1 cellular context compared by ENCODE assay signal in genomic region chr4:101790521-101791188, GRCh38.
TF ChIP-seq lines count a peak whose summit lies in the region.

BANK1 (plus strand) TSS chr4:101790730; CDS start chr4:101790881, 151 bp downstream.

TF ChIP-seq in WTC11, 78 proteins besides CTCF, POLR2A, EP300 and RAD21 (continued from another document and continues in another):
- TF ChIP-seq ATF3 (CRISPR knock-in tag; conservative IDR thresholded peaks at IDR 0.05) (no peak), GTF2I (CRISPR knock-in tag; conservative IDR thresholded peaks at IDR 0.05) (no peak), PRDM15 (CRISPR knock-in tag; IDR thresholded peaks at IDR 0.05) (no peak), TCF7 (CRISPR knock-in tag; IDR thresholded peaks at IDR 0.05; ENCODE audit: low read depth) (no peak), ZNF121 (CRISPR knock-in tag; IDR thresholded peaks at IDR 0.05) (no peak), ZNF263 (CRISPR knock-in tag; IDR thresholded peaks at IDR 0.05; ENCODE audit: low read depth) (no peak), PREB (CRISPR knock-in tag; IDR thresholded peaks at IDR 0.05; ENCODE audit: borderline replicate concordance) (no peak), RORB (CRISPR knock-in tag; IDR thresholded peaks at IDR 0.05) (no peak), AFF4 (CRISPR knock-in tag; IDR thresholded peaks at IDR 0.05; ENCODE audit: borderline replicate concordance) (0 out of 2 replicates have a peak, but pooled peaks have one; percentile 41), MAX (CRISPR knock-in tag; IDR thresholded peaks at IDR 0.05) (peak; percentile 71), RELA (CRISPR knock-in tag; IDR thresholded peaks at IDR 0.05; ENCODE audit: borderline replicate concordance) (0 out of 2 replicates have a peak, but pooled peaks have one; percentile 43), ZSCAN18 (CRISPR knock-in tag; IDR thresholded peaks at IDR 0.05) (no peak), MXD4 (CRISPR knock-in tag; IDR thresholded peaks at IDR 0.05; ENCODE audit: borderline replicate concordance) (no peak), SMAD4 (CRISPR knock-in tag; IDR thresholded peaks at IDR 0.05) (no peak), FOXP1 (CRISPR knock-in tag; IDR thresholded peaks at IDR 0.05; ENCODE audit: borderline replicate concordance) (no peak), FOXJ3 (CRISPR knock-in tag; IDR thresholded peaks at IDR 0.05; ENCODE audit: borderline replicate concordance) (no peak), ZNF138 (CRISPR knock-in tag; conservative IDR thresholded peaks at IDR 0.05) (no peak), HMGA2 (CRISPR knock-in tag; IDR thresholded peaks at IDR 0.05) (no peak), IRF1 (CRISPR knock-in tag; IDR thresholded peaks at IDR 0.05) (no peak), SOX15 (CRISPR knock-in tag; IDR thresholded peaks at IDR 0.05) (no peak), ZMAT4 (CRISPR knock-in tag; IDR thresholded peaks at IDR 0.05) (no peak), EMX1 (CRISPR knock-in tag; IDR thresholded peaks at IDR 0.05) (no peak), FOXK1 (CRISPR knock-in tag; IDR thresholded peaks at IDR 0.05) (no peak), TEAD4 (CRISPR knock-in tag; IDR thresholded peaks at IDR 0.05) (no peak), SP1 (CRISPR knock-in tag; conservative IDR thresholded peaks at IDR 0.05) (peak; percentile 68), CBFB (CRISPR knock-in tag; IDR thresholded peaks at IDR 0.05; ENCODE audit: low read depth) (no peak), CDX4 (CRISPR knock-in tag; IDR thresholded peaks at IDR 0.05; ENCODE audit: borderline replicate concordance) (no peak), JUN (CRISPR knock-in tag; IDR thresholded peaks at IDR 0.05) (no peak), TEAD1 (CRISPR knock-in tag; IDR thresholded peaks at IDR 0.05) (no peak), ATF1 (CRISPR knock-in tag; IDR thresholded peaks at IDR 0.05) (no peak), E2F4 (CRISPR knock-in tag; IDR thresholded peaks at IDR 0.05; ENCODE audit: borderline replicate concordance, low read depth) (no peak), ETV6 (CRISPR knock-in tag; IDR thresholded peaks at IDR 0.05) (no peak), CREM (CRISPR knock-in tag; IDR thresholded peaks at IDR 0.05) (peak; percentile 36; the same call in 1 of the 2 replicates), USF2 (CRISPR knock-in tag; IDR thresholded peaks at IDR 0.05) (no peak), ARID4B (CRISPR knock-in tag; IDR thresholded peaks at IDR 0.05; ENCODE audit: borderline replicate concordance) (no peak), ELF4 (CRISPR knock-in tag; IDR thresholded peaks at IDR 0.05; ENCODE audit: low read depth) (no peak), USF1 (CRISPR knock-in tag; IDR thresholded peaks at IDR 0.05) (no peak; the same call in 1 of the 2 replicates)
